ENCODE assay signal across 14 cellular contexts in genomic region chr6:84332139-84333034, GRCh38.
DNase-seq lines count a peak whose midpoint lies in the region; ATAC-seq and TF ChIP-seq lines count a peak whose summit lies in the region.
"Had no signal": no experiment of that assay in that cellular context is flagged by ENCODE, and none has a peak within 500 bp of the region (broad histone marks: within the 10 kb centered on the region; RNA-seq: fewer than 3 reads in every experiment).

No MANE protein-coding gene starts in this region.

- no peak for TF ChIP-seq POLR2A in gastrocnemius medialis (IDR thresholded peaks at IDR 0.05)

- H3K36me3 Mint-ChIP-seq in Calu3 (ENCODE audit: insufficient read depth, unreplicated experiment): no peaks in the 10 kb centered on the region

- CTCF ChIA-PET in Calu3 (lab: Charles Lee): no interaction called here

- no peaks in the 10 kb centered on the region for H3K36me3 ChIP-seq in gastrocnemius medialis
- H3K36me3 ChIP-seq: brain microvascular endothelial cell, upper lobe of left lung had no signal

- TF ChIP-seq CTCF in gastrocnemius medialis (IDR thresholded peaks at IDR 0.05 in 4 of 5, conservative IDR thresholded peaks at IDR 0.05 in 1 of 5) (no peak), Calu3 (IDR thresholded peaks at IDR 0.05; ENCODE audit: unreplicated experiment) (no peak)

- no peaks in the 10 kb centered on the region for H3K9me3 Mint-ChIP-seq in Calu3 (ENCODE audit: low read depth, unreplicated experiment)

- no peaks in the 10 kb centered on the region for H3K27me3 ChIP-seq in gastrocnemius medialis
- H3K27me3 ChIP-seq: brain microvascular endothelial cell, upper lobe of left lung had no signal

- DNase-seq in NOMO-1 treated with DMSO at 0.1 percent for 48 hours (lab: John Stamatoyannopoulos, UW; ENCODE audit: unreplicated experiment): peak; percentile 70
- DNase-seq in gastrocnemius medialis: no peak
- no peak for DNase-seq in Calu3
- no peak for DNase-seq in globus pallidus (ENCODE audit: low spot score)
- DNase-seq in posterior cingulate gyrus: no peak
- DNase-seq: brain microvascular endothelial cell, C1 segment of cervical spinal cord, T-helper 1 cell, upper lobe of left lung had no signal

- H3K9me3 ChIP-seq in gastrocnemius medialis: no peaks in the 10 kb centered on the region
- H3K9me3 ChIP-seq: upper lobe of left lung had no signal

- in situ Hi-C loops in gastrocnemius medialis (cut with MboI; ENCODE audit: low sequenced_read_pairs in 4 of 4): no loop called here

- H3K4me1 Mint-ChIP-seq in Calu3 (ENCODE audit: low read depth, unreplicated experiment): no peaks in the 10 kb centered on the region

- no peak overlapping the region for H3K27ac Mint-ChIP-seq in Calu3 (ENCODE audit: unreplicated experiment)

- intact Hi-C loops in gastrocnemius medialis (cut with DNase I; ENCODE audit: low total_unique reads): no loop called here
- intact Hi-C loops in Calu3 (cut with micrococcal nuclease; ENCODE audit: unreplicated experiment): no loop called here
- intact Hi-C loops in posterior cingulate gyrus (cut with DNase I): no loop called here

- H3K4me1 ChIP-seq in gastrocnemius medialis: no peaks in the 10 kb centered on the region
- H3K4me1 ChIP-seq: parathyroid adenoma, upper lobe of left lung had no signal

- ATAC-seq in GM18511 (IDR thresholded peaks at IDR 0.05; ENCODE audit: unreplicated experiment) (peak; percentile 95), GM21447 (IDR thresholded peaks at IDR 0.05; ENCODE audit: unreplicated experiment) (peak; percentile 98), HG03060 (IDR thresholded peaks at IDR 0.05; ENCODE audit: low read depth, unreplicated experiment) (peak; percentile 97), gastrocnemius medialis (no peak)
- ATAC-seq: left lobe of liver had no signal

- BruUV-seq in Calu3 (replicated peaks; lab: Mats Ljungman, UMichigan): no TSS peak

- no peaks in the 10 kb centered on the region for H3K27me3 Mint-ChIP-seq in Calu3 (ENCODE audit: unreplicated experiment)

- no peak overlapping the region for H3K4me3 ChIP-seq in gastrocnemius medialis
- H3K4me3 ChIP-seq: upper lobe of left lung had no signal

- H3K4me3 Mint-ChIP-seq in Calu3 (ENCODE audit: low read depth, unreplicated experiment): no peak overlapping the region

- no peak overlapping the region for H3K27ac ChIP-seq in gastrocnemius medialis
- H3K27ac ChIP-seq: brain microvascular endothelial cell, parathyroid adenoma, upper lobe of left lung had no signal

Comparison
In these comparisons a context has a peak if more than half of its experiments do, and no peak if none do; other contexts are left out.
1. ATAC-seq: peak in GM18511 (single experiment), GM21447 (single experiment) and HG03060 (single experiment); none in gastrocnemius medialis (0 of 2).